8 cellular contexts compared by ENCODE assay signal in the genomic region with DNA sequence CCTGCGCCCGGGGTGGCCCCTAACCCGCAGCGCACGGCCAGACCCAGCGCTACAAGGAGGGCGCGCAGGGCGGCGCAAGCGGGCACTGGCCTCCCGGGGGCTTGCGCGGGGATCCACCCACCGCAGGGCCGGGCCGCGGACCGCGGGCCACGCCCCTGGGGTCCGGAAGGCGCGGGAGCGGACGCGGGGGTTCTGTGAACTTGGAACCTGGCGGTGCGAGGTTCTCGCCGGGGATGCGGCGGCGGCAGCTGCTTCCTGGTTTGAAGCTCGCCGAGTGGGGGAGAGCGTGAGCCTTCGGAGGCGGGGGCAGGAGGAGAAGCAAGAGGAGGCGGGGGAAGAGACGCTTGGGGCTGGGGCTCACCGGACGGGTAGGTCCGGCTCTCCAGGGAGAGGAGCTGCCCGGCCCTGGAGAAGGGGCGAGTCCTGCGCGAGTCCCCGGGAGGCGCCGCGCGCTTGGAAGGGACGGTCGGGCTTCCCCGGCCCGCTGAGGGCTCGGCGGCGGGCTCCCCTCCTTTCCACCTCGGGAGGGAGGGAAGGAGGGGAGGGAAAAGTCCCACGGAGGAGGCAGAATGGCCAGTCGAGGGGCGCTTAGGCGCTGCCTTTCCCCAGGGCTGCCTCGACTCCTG.
DNase-seq lines count a peak whose midpoint lies in the region; ATAC-seq lines count a peak whose summit lies in the region.

A gene (plus strand): TSS at position 195 of the 626 bp plus-strand sequence. CDS start 523 bp downstream, outside the sequence.

- peak; percentile 71 for ATAC-seq in HG02610 (IDR thresholded peaks at IDR 0.05; ENCODE audit: unreplicated experiment)
- ATAC-seq in HG02840 (IDR thresholded peaks at IDR 0.05; ENCODE audit: low FRiP score, unreplicated experiment): no peak

- peak; percentile 80 for DNase-seq in ELF-1 (ENCODE audit: low read depth, low spot score)
- peak; percentile 52 for DNase-seq in NCI-H2171 treated with DMSO at 0.1 percent for 48 hours (lab: John Stamatoyannopoulos, UW)
- DNase-seq in activated CD4-positive, alpha-beta T cell treated with anti-CD3 and anti-CD28 coated beads, Interleukin-2, amount 50 U/mL, for 4 hours: peak; percentile 82 to 84
- DNase-seq in effector CD4-positive, alpha-beta T cell: peak; percentile 80
- DNase-seq in medulla oblongata (ENCODE audit: extremely low spot score): peak; percentile 49
- peak; percentile 69 for DNase-seq in stimulated activated CD8-positive, alpha-beta memory T cell treated with anti-CD3 and anti-CD28 coated beads, Interleukin-12 subunit alpha, Interleukin-12 subunit beta, amount 100 ng/mL, for 1 hour (ENCODE audit: low read depth)
